ENCODE assay signal across 8 cellular contexts in genomic region chrX:55160685-55161552, GRCh38. TPM values are rescaled to one million over a fixed set of nuclear protein-coding genes. Genes with fewer than 3 reads are reported as not detected.
DNase-seq lines count a peak whose midpoint lies in the region; ATAC-seq, FAIRE-seq and TF ChIP-seq lines count a peak whose summit lies in the region.

No MANE protein-coding gene starts in this region.

- CTCF ChIA-PET in naive thymus-derived CD4-positive, alpha-beta T cell (lab: Charles Lee) = interaction anchor here (0.6 to 1.0 kb wide), 5 partner anchors 11 to 644 kb away, joined by 3 to 4 read pairs (median 4); partner anchors contain the start of gene APEX2

- H2AFZ ChIP-seq in GM23338 = peak overlapping the region; percentile 80; the same call in 1 of the 2 replicates

- no peaks in the 10 kb centered on the region for H3K9me2 ChIP-seq in GM23338 (ENCODE audit: insufficient read depth)

- intact Hi-C loops in naive thymus-derived CD4-positive, alpha-beta T cell (cut with micrococcal nuclease) = loop anchor here (1.0 to 10.0 kb wide), 23 partner anchors 26 to 1814 kb away; partner anchors contain the start of genes APEX2 (in 2 of the 2), FAM120C (in 2 of the 2), GNL3L (in 2 of the 2) and PHF8 (in 2 of the 2)

- H3K27ac Mint-ChIP-seq in GM23338 = peak overlapping the region; percentile 97
- peak overlapping the region; percentile 91 to 99 (median 98) for H3K27ac Mint-ChIP-seq in naive thymus-derived CD4-positive, alpha-beta T cell
- peak overlapping the region; percentile 85 for H3K27ac Mint-ChIP-seq in stimulated activated memory B cell treated with anti-CD40 and anti-IgM and Interleukin-4, amounts not matched to agents 10 μg/mL and 1 μg/mL and 100 μg/mL, for 72 hours

- H3K4me3 Mint-ChIP-seq in GM23338 = peak overlapping the region; percentile 94
- peak overlapping the region; percentile 85 to 98 (median 93) for H3K4me3 Mint-ChIP-seq in naive thymus-derived CD4-positive, alpha-beta T cell
- H3K4me3 Mint-ChIP-seq in stimulated activated memory B cell treated with anti-CD40 and anti-IgM and Interleukin-4, amounts not matched to agents 10 μg/mL and 1 μg/mL and 100 μg/mL, for 72 hours = peak overlapping the region; percentile 86

- H3K4me1 Mint-ChIP-seq in GM23338 = peaks cover 5% of the 10 kb centered on the region; the same call in 1 of the 3 replicates
- H3K4me1 Mint-ChIP-seq in naive thymus-derived CD4-positive, alpha-beta T cell = peaks cover 3 to 13% (median 10%) of the 10 kb centered on the region in 7 donors
- H3K4me1 Mint-ChIP-seq in stimulated activated memory B cell treated with anti-CD40 and anti-IgM and Interleukin-4, amounts not matched to agents 10 μg/mL and 1 μg/mL and 100 μg/mL, for 72 hours = peaks cover 8% of the 10 kb centered on the region

- no peaks in the 10 kb centered on the region for H4K20me1 ChIP-seq in GM23338 (replicated peaks; ENCODE audit: insufficient read depth)

- H3K27me3 ChIP-seq in GM23338 (ENCODE audit: insufficient read depth) = no peaks in the 10 kb centered on the region
- H3K27me3 ChIP-seq in naive thymus-derived CD4-positive, alpha-beta T cell (ENCODE audit: control insufficient read depth in 2 of 2, insufficient read depth in 2 of 2, low read length in 2 of 2) = no peaks in the 10 kb centered on the region

- peak overlapping the region; percentile 73 for H3K4me3 ChIP-seq in GM23338
- H3K4me3 ChIP-seq in fibroblast of mammary gland (ENCODE audit: control insufficient read depth, low read depth, low read length) = peak overlapping the region; percentile 74
- peak overlapping the region; percentile 83 for H3K4me3 ChIP-seq in naive thymus-derived CD4-positive, alpha-beta T cell (ENCODE audit: low read length)

- no peaks in the 10 kb centered on the region; the same call in 2 of the 3 replicates for H3K36me3 Mint-ChIP-seq in GM23338 (ENCODE audit: low read depth)
- H3K36me3 Mint-ChIP-seq in naive thymus-derived CD4-positive, alpha-beta T cell = no peaks in the 10 kb centered on the region
- no peaks in the 10 kb centered on the region for H3K36me3 Mint-ChIP-seq in stimulated activated memory B cell treated with anti-CD40 and anti-IgM and Interleukin-4, amounts not matched to agents 10 μg/mL and 1 μg/mL and 100 μg/mL, for 72 hours

- H3K27ac ChIP-seq in GM23338 (ENCODE audit: low read depth) = no peak overlapping the region
- H3K27ac ChIP-seq in naive thymus-derived CD4-positive, alpha-beta T cell (ENCODE audit: low read depth, low read length) = peak overlapping the region; percentile 95

- peaks cover 7% of the 10 kb centered on the region for H3K9me3 Mint-ChIP-seq in GM23338
- peaks cover 0 to 3% (median 0%) of the 10 kb centered on the region in 11 donors for H3K9me3 Mint-ChIP-seq in naive thymus-derived CD4-positive, alpha-beta T cell
- H3K9me3 Mint-ChIP-seq in stimulated activated memory B cell treated with anti-CD40 and anti-IgM and Interleukin-4, amounts not matched to agents 10 μg/mL and 1 μg/mL and 100 μg/mL, for 72 hours = no peaks in the 10 kb centered on the region

- H3K4me2 ChIP-seq in GM23338 = peak overlapping the region; percentile 83

- no peaks in the 10 kb centered on the region for H3F3A ChIP-seq in GM23338 (replicated peaks; ENCODE audit: low read depth)

- H3K9me3 ChIP-seq in naive thymus-derived CD4-positive, alpha-beta T cell (ENCODE audit: control insufficient read depth in 2 of 3, low read length in 3 of 3) = no peaks in the 10 kb centered on the region

- DNase-seq in ELF-1 (ENCODE audit: low read depth, low spot score) = peak; percentile 98
- peak; percentile 86 for DNase-seq in GM23338 (ENCODE audit: low spot score)
- DNase-seq in Kasumi-1 (lab: John Stamatoyannopoulos, UW) = peak; percentile 72 to 84
- peak; percentile 77 for DNase-seq in RCC 7860 (ENCODE audit: low spot score)
- peak; percentile 76 to 81 for DNase-seq in activated T-helper 1 cell treated with anti-CD3 and anti-CD28 coated beads, Interleukin-2, amount 50 U/mL, for 16 hours (ENCODE audit: low read depth in 1 of 2, low spot score in 1 of 2)
- peak; percentile 79 for DNase-seq in fibroblast of mammary gland (ENCODE audit: low read depth)
- peak; percentile 77 to 92 (median 89) for DNase-seq in naive thymus-derived CD4-positive, alpha-beta T cell

- H3K79me2 ChIP-seq in GM23338 (replicated peaks; ENCODE audit: insufficient read depth) = no peaks in the 10 kb centered on the region

- peaks cover 4% of the 10 kb centered on the region; the same call in 1 of the 2 replicates for H3K4me1 ChIP-seq in GM23338 (ENCODE audit: insufficient read depth)
- H3K4me1 ChIP-seq in naive thymus-derived CD4-positive, alpha-beta T cell (ENCODE audit: control insufficient read depth in 2 of 2, insufficient read depth in 2 of 2, low read length in 2 of 2) = peaks cover 0 to 3% of the 10 kb centered on the region in 2 donors

- FAIRE-seq in RCC 7860 (lab: Jason Lieb, UNC) = peak; percentile 65

- H3K27me3 Mint-ChIP-seq in GM23338 (ENCODE audit: insufficient read depth, low read depth, poor library complexity) = no peaks in the 10 kb centered on the region
- peaks cover 0 to 9% (median 0%) of the 10 kb centered on the region in 5 donors for H3K27me3 Mint-ChIP-seq in naive thymus-derived CD4-positive, alpha-beta T cell
- no peaks in the 10 kb centered on the region for H3K27me3 Mint-ChIP-seq in stimulated activated memory B cell treated with anti-CD40 and anti-IgM and Interleukin-4, amounts not matched to agents 10 μg/mL and 1 μg/mL and 100 μg/mL, for 72 hours

- no peaks in the 10 kb centered on the region for H3K36me3 ChIP-seq in GM23338 (ENCODE audit: insufficient read depth)
- H3K36me3 ChIP-seq in naive thymus-derived CD4-positive, alpha-beta T cell (ENCODE audit: control insufficient read depth in 2 of 3, insufficient read depth in 3 of 3, low read length in 3 of 3) = no peaks in the 10 kb centered on the region

- TF ChIP-seq CTCF in GM23338 (conservative IDR thresholded peaks at IDR 0.05; ENCODE audit: low read depth in 2 of 2) (peak; percentile 51 to 56), fibroblast of mammary gland (conservative IDR thresholded peaks at IDR 0.05; ENCODE audit: control insufficient read depth, insufficient read depth, low read depth, low read length) (peak; percentile 11)

- ATAC-seq in GM23338 = peak; percentile 96
- ATAC-seq in naive thymus-derived CD4-positive, alpha-beta T cell = peak; percentile 95
- peak; percentile 97 for ATAC-seq in stimulated activated memory B cell treated with anti-CD40 and anti-IgM and Interleukin-4, amounts not matched to agents 10 μg/mL and 1 μg/mL and 100 μg/mL, for 72 hours

- POLR2A ChIA-PET in naive thymus-derived CD4-positive, alpha-beta T cell (lab: Charles Lee) = interaction anchor here (0.6 to 1.7 kb wide), 8 partner anchors 24 to 1116 kb away, joined by 3 to 5 read pairs (median 4); partner anchors contain the start of genes PHF8 and RRAGB

TF ChIP-seq in GM23338, 12 proteins besides CTCF, POLR2A, EP300 and RAD21 (continues in another document):
- peak; percentile 65 for TF ChIP-seq POLR2AphosphoS5 (IDR thresholded peaks at IDR 0.05; ENCODE audit: low read depth)
- TF ChIP-seq, protein P1, sequence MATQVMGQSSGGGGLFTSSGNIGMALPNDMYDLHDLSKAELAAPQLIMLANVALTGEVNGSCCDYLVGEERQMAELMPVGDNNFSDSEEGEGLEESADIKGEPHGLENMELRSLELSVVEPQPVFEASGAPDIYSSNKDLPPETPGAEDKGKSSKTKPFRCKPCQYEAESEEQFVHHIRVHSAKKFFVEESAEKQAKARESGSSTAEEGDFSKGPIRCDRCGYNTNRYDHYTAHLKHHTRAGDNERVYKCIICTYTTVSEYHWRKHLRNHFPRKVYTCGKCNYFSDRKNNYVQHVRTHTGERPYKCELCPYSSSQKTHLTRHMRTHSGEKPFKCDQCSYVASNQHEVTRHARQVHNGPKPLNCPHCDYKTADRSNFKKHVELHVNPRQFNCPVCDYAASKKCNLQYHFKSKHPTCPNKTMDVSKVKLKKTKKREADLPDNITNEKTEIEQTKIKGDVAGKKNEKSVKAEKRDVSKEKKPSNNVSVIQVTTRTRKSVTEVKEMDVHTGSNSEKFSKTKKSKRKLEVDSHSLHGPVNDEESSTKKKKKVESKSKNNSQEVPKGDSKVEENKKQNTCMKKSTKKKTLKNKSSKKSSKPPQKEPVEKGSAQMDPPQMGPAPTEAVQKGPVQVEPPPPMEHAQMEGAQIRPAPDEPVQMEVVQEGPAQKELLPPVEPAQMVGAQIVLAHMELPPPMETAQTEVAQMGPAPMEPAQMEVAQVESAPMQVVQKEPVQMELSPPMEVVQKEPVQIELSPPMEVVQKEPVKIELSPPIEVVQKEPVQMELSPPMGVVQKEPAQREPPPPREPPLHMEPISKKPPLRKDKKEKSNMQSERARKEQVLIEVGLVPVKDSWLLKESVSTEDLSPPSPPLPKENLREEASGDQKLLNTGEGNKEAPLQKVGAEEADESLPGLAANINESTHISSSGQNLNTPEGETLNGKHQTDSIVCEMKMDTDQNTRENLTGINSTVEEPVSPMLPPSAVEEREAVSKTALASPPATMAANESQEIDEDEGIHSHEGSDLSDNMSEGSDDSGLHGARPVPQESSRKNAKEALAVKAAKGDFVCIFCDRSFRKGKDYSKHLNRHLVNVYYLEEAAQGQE (IDR thresholded peaks at IDR 0.05; ENCODE audit: unreplicated experiment) = no peak
- no peak for TF ChIP-seq EZH2phosphoT487 (IDR thresholded peaks at IDR 0.05; ENCODE audit: unreplicated experiment)
- TF ChIP-seq CREB1 (CRISPR knock-in tag; IDR thresholded peaks at IDR 0.05; ENCODE audit: low read depth) = peak; percentile 35; the same call in 1 of the 2 replicates
- TF ChIP-seq ZNF331 (CRISPR knock-in tag; IDR thresholded peaks at IDR 0.05; ENCODE audit: low read depth) = no peak

RNA-seq across cellular contexts. Expression of gene PAGE5, which starts 59.2 kb away (rescaled TPM):
- not detected in 2 replicates for total RNA-seq in GM23338 (2014; rRNA removed; shearing (Covaris generic))
- polyA plus RNA-seq in GM23338 (2016; fragmentation: Nextera tagmentation; extraction: Ambion mirVana) = not detected in 2 replicates
- not detected for total RNA-seq in naive thymus-derived CD4-positive, alpha-beta T cell
- polyA plus RNA-seq in naive thymus-derived CD4-positive, alpha-beta T cell = 1 to 10 TPM in 1 of 2 donors, under 1 TPM in 1; 0.50 to 1.0 TPM
